In genomic region chr15:96356494-96357455, GRCh38 we compare ENCODE assay signal across 8 cellular contexts. TPM values are rescaled to one million over a fixed set of nuclear protein-coding genes. Genes with fewer than 3 reads are reported as not detected.
DNase-seq lines count a peak whose midpoint lies in the region; ATAC-seq and TF ChIP-seq lines count a peak whose summit lies in the region.

No MANE protein-coding gene starts in this region.

- H3K4me3 Mint-ChIP-seq in IgD-negative memory B cell: peak overlapping the region; percentile 77 to 94 (median 84)
- H3K4me3 Mint-ChIP-seq in activated naive CD4-positive, alpha-beta T cell treated with anti-CD3 and anti-CD28 coated beads, Interleukin-2, amount 10 ng/mL, durations not matched to agents 7 days and 5 days: peak overlapping the region; percentile 66

- peaks cover 8 to 20% (median 20%) of the 10 kb centered on the region in 3 donors for H3K4me1 Mint-ChIP-seq in IgD-negative memory B cell
- peaks cover 23% of the 10 kb centered on the region for H3K4me1 Mint-ChIP-seq in activated naive CD4-positive, alpha-beta T cell treated with anti-CD3 and anti-CD28 coated beads, Interleukin-2, amount 10 ng/mL, durations not matched to agents 7 days and 5 days

- H3K14ac ChIP-seq in trophoblast cell (ENCODE audit: low read length): no peak overlapping the region

- in situ Hi-C loops in SK-MEL-5 (cut with HindIII; ENCODE audit: low pct_unique_long_range_greater_than_20kb, low sequenced_read_pairs): no loop called here

- no peak overlapping the region for H3K18ac ChIP-seq in trophoblast cell (ENCODE audit: low read length)

- no peak overlapping the region for H3K4ac ChIP-seq in trophoblast cell (ENCODE audit: low read depth, low read length)

- no peak overlapping the region for H2BK5ac ChIP-seq in trophoblast cell (ENCODE audit: low read depth, low read length, poor library complexity)

- H3K27me3 Mint-ChIP-seq in IgD-negative memory B cell: peaks cover 58% of the 10 kb centered on the region
- H3K27me3 Mint-ChIP-seq in activated naive CD4-positive, alpha-beta T cell treated with anti-CD3 and anti-CD28 coated beads, Interleukin-2, amount 10 ng/mL, durations not matched to agents 7 days and 5 days: no peaks in the 10 kb centered on the region

- H2AK5ac ChIP-seq in trophoblast cell (ENCODE audit: low read length): no peak overlapping the region

- CTCF ChIA-PET in activated naive CD4-positive, alpha-beta T cell treated with anti-CD3 and anti-CD28 coated beads, Interleukin-2, amount 10 ng/mL, durations not matched to agents 7 days and 5 days (lab: Charles Lee): interaction anchor here (0.8 to 1.9 kb wide), 5 partner anchors 13 to 689 kb away, joined by 3 to 6 read pairs (median 3); no protein-coding TSS in a partner anchor

- peaks cover 4% of the 10 kb centered on the region for H3K79me2 ChIP-seq in trophoblast cell (ENCODE audit: control insufficient read depth, insufficient read depth, low read length, poor library complexity)

- H3K4me3 ChIP-seq in trophoblast cell (ENCODE audit: low read depth, low read length): peak overlapping the region; percentile 80
- H3K4me3 ChIP-seq in upper lobe of right lung: peak overlapping the region; percentile 64

- peak overlapping the region; percentile 8 for H4K8ac ChIP-seq in trophoblast cell (ENCODE audit: low read depth, low read length)

- peak overlapping the region; percentile 32 for H2AFZ ChIP-seq in trophoblast cell (ENCODE audit: insufficient read depth, low read length, poor library complexity)

- no peaks in the 10 kb centered on the region for H3K36me3 ChIP-seq in trophoblast cell (ENCODE audit: control insufficient read depth in 1 of 2, insufficient read depth in 2 of 2, low read length in 2 of 2)
- no peaks in the 10 kb centered on the region for H3K36me3 ChIP-seq in upper lobe of right lung

- H3K79me1 ChIP-seq in trophoblast cell (ENCODE audit: low read length): peaks cover 15% of the 10 kb centered on the region

- WGBS in trophoblast cell (ENCODE audit: extremely low coverage, insufficient coverage, insufficient read length): no CpG with 5 or more reads among the region's 67 CpGs

- no peak overlapping the region for H2BK120ac ChIP-seq in trophoblast cell (ENCODE audit: insufficient read depth, low read length, poor library complexity)

- H3K27ac Mint-ChIP-seq in IgD-negative memory B cell: peak overlapping the region in 2 of 3 donors; percentile 56 to 93
- peak overlapping the region; percentile 59 for H3K27ac Mint-ChIP-seq in activated naive CD4-positive, alpha-beta T cell treated with anti-CD3 and anti-CD28 coated beads, Interleukin-2, amount 10 ng/mL, durations not matched to agents 7 days and 5 days

- peaks cover 61% of the 10 kb centered on the region for H3K27me3 ChIP-seq in trophoblast cell (ENCODE audit: insufficient read depth, low read length)
- peaks cover 69% of the 10 kb centered on the region for H3K27me3 ChIP-seq in upper lobe of right lung

- no peak overlapping the region for H4K12ac ChIP-seq in trophoblast cell (ENCODE audit: low read depth, low read length)

- H3K27ac ChIP-seq in trophoblast cell (ENCODE audit: low read depth, low read length) (no peak overlapping the region), upper lobe of right lung (peak overlapping the region; percentile 44)

- H4K91ac ChIP-seq in trophoblast cell (ENCODE audit: low read depth, low read length): no peak overlapping the region

- peaks cover 2% of the 10 kb centered on the region for H3K36me3 Mint-ChIP-seq in IgD-negative memory B cell
- peaks cover 5% of the 10 kb centered on the region for H3K36me3 Mint-ChIP-seq in activated naive CD4-positive, alpha-beta T cell treated with anti-CD3 and anti-CD28 coated beads, Interleukin-2, amount 10 ng/mL, durations not matched to agents 7 days and 5 days

- no peak overlapping the region for H2BK12ac ChIP-seq in trophoblast cell (ENCODE audit: low read length)

- peaks cover 0 to 4% (median 2%) of the 10 kb centered on the region in 3 donors for H3K9me3 Mint-ChIP-seq in IgD-negative memory B cell
- peaks cover 5% of the 10 kb centered on the region for H3K9me3 Mint-ChIP-seq in activated naive CD4-positive, alpha-beta T cell treated with anti-CD3 and anti-CD28 coated beads, Interleukin-2, amount 10 ng/mL, durations not matched to agents 7 days and 5 days

- no peak overlapping the region for H3K23ac ChIP-seq in trophoblast cell (ENCODE audit: low read length)

- intact Hi-C loops in head of caudate nucleus (cut with DNase I) (loop anchor here (10.0 kb wide), 2 partner anchors 878 to 1398 kb away; no protein-coding TSS in a partner anchor), upper lobe of right lung (cut with DNase I) (no loop called here)

- peak; percentile 97 for TF ChIP-seq CTCF in upper lobe of right lung (IDR thresholded peaks at IDR 0.05)

- H3K4me2 ChIP-seq in trophoblast cell (ENCODE audit: low read length): peak overlapping the region; percentile 94

- H3K9me3 ChIP-seq in trophoblast cell (ENCODE audit: insufficient read depth, low read depth, low read length) (peaks cover 6% of the 10 kb centered on the region), upper lobe of right lung (no peaks in the 10 kb centered on the region)

- ATAC-seq in GM21576 (IDR thresholded peaks at IDR 0.05; ENCODE audit: unreplicated experiment): peak; percentile 63
- ATAC-seq in upper lobe of right lung: peak; percentile 87

- H3K4me1 ChIP-seq in trophoblast cell (ENCODE audit: control insufficient read depth in 1 of 2, insufficient read depth in 2 of 2, low read length in 2 of 2): peaks cover 35 to 42% of the 10 kb centered on the region in 2 experiments
- peaks cover 20% of the 10 kb centered on the region for H3K4me1 ChIP-seq in upper lobe of right lung

- no peak overlapping the region for H3K9ac ChIP-seq in trophoblast cell (ENCODE audit: low read length)

- DNase-seq in ELR (ENCODE audit: low read depth) (peak; percentile 89), SK-MEL-5 (ENCODE audit: low read depth, low spot score) (peak; percentile 79), head of caudate nucleus (peak; percentile 46 to 89 (median 77)), trophoblast cell (peak; percentile 60 to 89), upper lobe of right lung (peak; percentile 88)
- peak; percentile 79 for DNase-seq in activated naive CD4-positive, alpha-beta T cell treated with anti-CD3 and anti-CD28 coated beads, Interleukin-2, amount 10 ng/mL, durations not matched to agents 7 days and 5 days

RNA-seq across cellular contexts. Expression of gene NR2F2, which starts 26.3 kb away (rescaled TPM):
- polyA plus RNA-seq in IgD-negative memory B cell: not detected
- 1.9 and 2.9 TPM in 2 replicates for total RNA-seq in SK-MEL-5 (2014; rRNA removed; shearing (Covaris generic))
- polyA plus RNA-seq in SK-MEL-5 (2015; cell fraction: cytosol; rRNA removed): 8.4 and 9.5 TPM in 2 replicates
- 1.3 and 2.6 TPM in 2 replicates for polyA plus RNA-seq in SK-MEL-5 (2015; cell fraction: nucleus; rRNA removed)
- polyA plus RNA-seq in trophoblast cell (2013): 91.9 and 99.1 TPM in 2 replicates
- 88.1 TPM for total RNA-seq in upper lobe of right lung

Comparison
In these comparisons a context has a peak if more than half of its experiments do, and no peak if none do; other contexts are left out.
1. RNA of gene NR2F2, which starts 26.3 kb away (total RNA-seq): 88.1 TPM in upper lobe of right lung (single experiment); 1.9 to 2.9 TPM in SK-MEL-5; every median in the first group is over 10 times any median in the second.
2. Peak in every context shown above with its lines, with median percentiles within 50 percentile points of each other: DNase-seq.